In the genomic region with DNA sequence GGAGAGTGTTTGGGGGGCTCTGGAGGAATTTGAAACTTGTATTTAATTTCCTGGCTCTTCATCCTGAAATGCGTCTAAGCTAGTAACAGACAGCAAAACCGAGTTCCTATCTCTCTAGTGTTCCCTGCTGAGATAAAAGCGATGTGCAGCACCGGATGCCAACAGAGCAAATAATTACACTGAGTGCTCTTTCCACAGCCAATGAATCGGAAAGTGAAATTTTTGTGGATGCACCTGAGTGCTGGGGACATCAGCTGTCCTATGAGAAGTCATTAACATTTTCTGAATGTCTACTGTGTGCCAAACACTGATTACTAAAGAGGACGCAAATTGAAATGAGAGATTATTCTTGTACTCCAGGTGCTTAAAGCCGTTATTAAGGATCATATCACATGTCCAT, we compare ENCODE assay signal across 24 cellular contexts.
DNase-seq lines count a peak whose midpoint lies in the region; ATAC-seq and TF ChIP-seq lines count a peak whose summit lies in the region.
"Had no signal": no experiment of that assay in that cellular context is flagged by ENCODE, and none has a peak within 500 bp of the region (broad histone marks: within the 10 kb centered on the region; RNA-seq: fewer than 3 reads in every experiment).

No MANE protein-coding gene starts in this region.

- H3K27me3 Mint-ChIP-seq in brain: no peaks in the 10 kb centered on the region
- H3K27me3 Mint-ChIP-seq: activated CD4-positive, alpha-beta memory T cell treated with anti-CD3 and anti-CD28 coated beads, Interleukin-2, amount 10 ng/mL, durations not matched to agents 7 days and 5 days; activated naive CD8-positive, alpha-beta T cell; CD4-positive, alpha-beta memory T cell had no signal

- H3K36me3 Mint-ChIP-seq in brain: no peaks in the 10 kb centered on the region
- H3K36me3 Mint-ChIP-seq: activated naive CD8-positive, alpha-beta T cell; CD4-positive, alpha-beta memory T cell had no signal

- DNase-seq in NCI-H1417 (lab: John Stamatoyannopoulos, UW) (peak; percentile 51 to 76 (median 71)), NCI-H2196 (lab: John Stamatoyannopoulos, UW; ENCODE audit: unreplicated experiment) (peak; percentile 8), NAMALWA (ENCODE audit: low spot score) (no peak), SW 1271 (lab: John Stamatoyannopoulos, UW) (no peak)
- no peak for DNase-seq in activated CD4-positive, alpha-beta T cell treated with anti-CD3 and anti-CD28 coated beads, Interleukin-2, amount 50 U/mL, for 48 hours
- DNase-seq: activated CD4-positive, alpha-beta memory T cell treated with anti-CD3 and anti-CD28 coated beads, Interleukin-2, amount 10 ng/mL, durations not matched to agents 7 days and 5 days; aorta; CD4-positive, alpha-beta memory T cell; central memory CD4-positive, alpha-beta T cell; erythroblast; foreskin fibroblast; GM23248; heart left ventricle; NCI-H2171; NK-92 treated with Interleukin-12 subunit alpha and Interleukin-12 subunit beta, amount 100 ng/mL, for 24 hours; PC-9; right lobe of liver; SIG-M5; stimulated activated CD4-positive, alpha-beta T cell treated with anti-CD3 and anti-CD28 coated beads, Interleukin-12 subunit alpha, Interleukin-12 subunit beta, amount 100 ng/mL, for 4 hours; stimulated activated naive CD8-positive, alpha-beta T cell treated with anti-CD3 and anti-CD28 coated beads, Interleukin-15, Interleukin-2, amounts not matched to agents 100 U/mL and 50 U/mL, for 24 hours had no signal

- TF ChIP-seq CTCF in brain (conservative IDR thresholded peaks at IDR 0.05): no peak

- H3K27ac Mint-ChIP-seq in brain: peak overlapping the region; percentile 5 to 92 (median 16)
- H3K27ac Mint-ChIP-seq: activated CD4-positive, alpha-beta memory T cell treated with anti-CD3 and anti-CD28 coated beads, Interleukin-2, amount 10 ng/mL, durations not matched to agents 7 days and 5 days; activated naive CD8-positive, alpha-beta T cell; CD4-positive, alpha-beta memory T cell had no signal

- peak overlapping the region in 2 of 5 experiments; percentile 18 to 40 for H3K4me3 Mint-ChIP-seq in brain
- H3K4me3 Mint-ChIP-seq: activated CD4-positive, alpha-beta memory T cell treated with anti-CD3 and anti-CD28 coated beads, Interleukin-2, amount 10 ng/mL, durations not matched to agents 7 days and 5 days; activated naive CD8-positive, alpha-beta T cell; CD4-positive, alpha-beta memory T cell; neural crest cell had no signal

- peaks cover 16% of the 10 kb centered on the region for H3K4me1 Mint-ChIP-seq in brain
- H3K4me1 Mint-ChIP-seq: activated CD4-positive, alpha-beta memory T cell treated with anti-CD3 and anti-CD28 coated beads, Interleukin-2, amount 10 ng/mL, durations not matched to agents 7 days and 5 days; CD4-positive, alpha-beta memory T cell had no signal

- no peaks in the 10 kb centered on the region for H3K9me3 Mint-ChIP-seq in brain
- H3K9me3 Mint-ChIP-seq: neural crest cell had no signal

- ATAC-seq in GM21723 (IDR thresholded peaks at IDR 0.05; ENCODE audit: unreplicated experiment): no peak
- ATAC-seq: heart left ventricle; right lobe of liver; stimulated activated naive CD8-positive, alpha-beta T cell treated with anti-CD3 and anti-CD28 coated beads, Interleukin-15, Interleukin-2, amounts not matched to agents 100 U/mL and 50 U/mL, for 24 hours had no signal

Comparison
In these comparisons a context has a peak if more than half of its experiments do, and no peak if none do; other contexts are left out.
1. DNase-seq: peak in NCI-H1417 (3 of 3) and NCI-H2196 (single experiment); none in NAMALWA (single experiment), SW 1271 (0 of 2) and activated CD4-positive, alpha-beta T cell treated with anti-CD3 and anti-CD28 coated beads, Interleukin-2, amount 50 U/mL, for 48 hours (0 of 2).